In the genomic region with DNA sequence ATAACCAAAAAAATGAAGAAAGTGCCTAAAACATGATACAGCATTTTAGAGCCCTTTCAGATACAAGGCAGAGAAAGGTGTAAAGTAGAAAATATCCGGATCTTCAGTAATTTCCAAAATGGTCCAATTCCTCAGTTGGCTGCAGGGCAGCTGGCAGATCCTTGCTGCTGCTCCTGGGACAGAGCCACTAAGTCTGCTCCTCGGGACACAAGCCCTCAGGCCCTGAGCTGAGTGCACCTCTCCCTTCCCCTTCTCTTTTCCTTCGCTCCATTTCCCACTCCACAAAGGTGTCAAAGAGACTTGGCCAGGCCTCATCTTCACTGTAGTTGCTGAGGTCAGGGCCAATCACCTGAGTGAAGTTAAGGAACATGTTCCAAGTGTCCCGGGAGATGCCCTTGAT, we compare ENCODE assay signal across 24 cellular contexts. TPM values are rescaled to one million over a fixed set of nuclear protein-coding genes. Genes with fewer than 3 reads are reported as not detected.
DNase-seq lines count a peak whose midpoint lies in the region; ATAC-seq, FAIRE-seq and TF ChIP-seq lines count a peak whose summit lies in the region.
"Had no signal": no experiment of that assay in that cellular context is flagged by ENCODE, and none has a peak within 500 bp of the region (broad histone marks: within the 10 kb centered on the region; RNA-seq: fewer than 3 reads in every experiment).

No MANE protein-coding gene starts in this region.

- no peaks in the 10 kb centered on the region for H4K20me1 ChIP-seq in HepG2 (ENCODE audit: insufficient read depth, low read length)

- no peak for TF ChIP-seq RAD21 in HepG2 (CRISPR knock-in tag; IDR thresholded peaks at IDR 0.05)

- H3K27ac ChIP-seq in HepG2 (ENCODE audit: extremely low read length, insufficient read depth, low read length) (no peak overlapping the region), right lobe of liver (no peak overlapping the region), esophagus squamous epithelium (peak overlapping the region in 3 of 4 donors; percentile 1 to 51 (median 22))
- H3K27ac ChIP-seq: PC-9, SJSA1, VCaP had no signal

- in situ Hi-C loops in HepG2 (cut with HindIII; ENCODE audit: extremely low pct_ligation_motif_present, low pct_unique_long_range_greater_than_20kb): no loop called here

- BruUV-seq in HepG2 (replicated peaks; lab: Mats Ljungman, UMichigan): no TSS peak

- DNase-seq in HepG2 (ENCODE audit: low spot score): no peak
- DNase-seq in right lobe of liver: no peak
- DNase-seq in esophagus squamous epithelium (lab: John Stamatoyannopoulos, UW): no peak
- peak; percentile 13 for DNase-seq in midbrain (lab: John Stamatoyannopoulos, UW)
- DNase-seq in DMS 273 (lab: John Stamatoyannopoulos, UW; ENCODE audit: unreplicated experiment): no peak
- DNase-seq in NCI-H748 (lab: John Stamatoyannopoulos, UW; ENCODE audit: unreplicated experiment): no peak
- DNase-seq: activated CD4-positive, alpha-beta T cell treated with anti-CD3 and anti-CD28 coated beads, Interleukin-2, amount 50 U/mL, for 48 hours; activated T-cell treated with anti-CD3 and anti-CD28 coated beads for 4 hours; kidney glomerular epithelial cell; mucosa of descending colon; NCI-H187 treated with DMSO at 0.1 percent for 48 hours; NCI-H226; PC-9; T-helper 17 cell had no signal

- no peak for FAIRE-seq in HepG2 (lab: Jason Lieb, UNC)
- FAIRE-seq: A204.1, colon, endothelial cell of umbilical vein, GM19239 had no signal

- POLR2A ChIA-PET in HepG2 (lab: Yijun Ruan, JAX): no interaction called here

- H3K79me2 ChIP-seq in HepG2 (ENCODE audit: insufficient read depth, low read length): peaks cover 12% of the 10 kb centered on the region

- WGBS in HepG2 (ENCODE audit: low lambda C conversion rate): 90% methylated on average over 4 of the region's 4 CpGs
- 80% methylated on average over 4 of the region's 4 CpGs for WGBS in right lobe of liver (ENCODE audit: insufficient coverage, low coverage, low lambda C conversion rate, missing lambda C conversion rate)
- 50 to 54% methylated on average over 3 to 4 of the region's 4 CpGs for WGBS in esophagus squamous epithelium, 2 donors

- H3K9ac ChIP-seq in HepG2 (ENCODE audit: insufficient read depth, low read depth, low read length): no peak overlapping the region

- no peak overlapping the region for H2AFZ ChIP-seq in HepG2 (ENCODE audit: low read length)
- H2AFZ ChIP-seq: PC-9 had no signal

- no peaks in the 10 kb centered on the region for H3K9me3 ChIP-seq in HepG2 (ENCODE audit: low read length)
- no peaks in the 10 kb centered on the region for H3K9me3 ChIP-seq in right lobe of liver
- no peaks in the 10 kb centered on the region for H3K9me3 ChIP-seq in esophagus squamous epithelium
- H3K9me3 ChIP-seq: mucosa of descending colon, SJSA1 had no signal

- H3K27me3 ChIP-seq in HepG2 (ENCODE audit: control insufficient read depth in 1 of 2, insufficient read depth in 2 of 2, low read length in 2 of 2) (no peaks in the 10 kb centered on the region), right lobe of liver (no peaks in the 10 kb centered on the region), esophagus squamous epithelium (no peaks in the 10 kb centered on the region)
- H3K27me3 ChIP-seq: SJSA1 had no signal

- intact Hi-C loops in HepG2 (cut with micrococcal nuclease; ENCODE audit: unreplicated experiment) (no loop called here), right lobe of liver (cut with DNase I) (loop anchor here (10.0 kb wide), 2 partner anchors 45 to 225 kb away; a partner anchor contains a TSS), esophagus squamous epithelium (cut with DNase I) (loop anchor here (10.0 kb wide), 1 partner anchor 55 kb away; no protein-coding TSS in a partner anchor)

- TF ChIP-seq POLR2A in HepG2 (IDR thresholded peaks at IDR 0.05; ENCODE audit: insufficient read depth in 1 of 2, low read depth in 2 of 2, low read length in 2 of 2): no peak
- no peak for TF ChIP-seq POLR2A in right lobe of liver (IDR thresholded peaks at IDR 0.05)
- no peak for TF ChIP-seq POLR2A in esophagus squamous epithelium (IDR thresholded peaks at IDR 0.05)

- TF ChIP-seq EP300 in HepG2 (IDR thresholded peaks at IDR 0.05; ENCODE audit: low read depth in 2 of 2, low read length in 2 of 2) (no peak), HepG2 (CRISPR knock-in tag; IDR thresholded peaks at IDR 0.05; ENCODE audit: borderline replicate concordance) (no peak)

- H3K4me3 ChIP-seq in HepG2 (replicated peaks in 1 of 3; ENCODE audit: insufficient read depth in 1 of 3, low read depth in 2 of 3, low read length in 3 of 3) (no peak overlapping the region), right lobe of liver (no peak overlapping the region), esophagus squamous epithelium (no peak overlapping the region)
- H3K4me3 ChIP-seq: mucosa of descending colon, PC-9, SJSA1 had no signal

- H3K36me3 ChIP-seq in HepG2 (replicated peaks in 1 of 2; ENCODE audit: control insufficient read depth in 1 of 2, insufficient read depth in 2 of 2, low read length in 2 of 2) (peaks cover 29 to 46% of the 10 kb centered on the region in 2 experiments), right lobe of liver (peaks cover 0 to 31% (median 16%) of the 10 kb centered on the region in 4 donors), esophagus squamous epithelium (peaks cover 4 to 71% (median 10%) of the 10 kb centered on the region in 3 donors)

- H3K4me2 ChIP-seq in HepG2 (ENCODE audit: low read depth, low read length): no peak overlapping the region
- H3K4me2 ChIP-seq: PC-9 had no signal

- no peak for ATAC-seq in HepG2
- no peak for ATAC-seq in right lobe of liver
- no peak for ATAC-seq in GM19455 (IDR thresholded peaks at IDR 0.05; ENCODE audit: unreplicated experiment)
- ATAC-seq in HG03342 (IDR thresholded peaks at IDR 0.05; ENCODE audit: unreplicated experiment): no peak
- ATAC-seq: HCT116, mucosa of descending colon, T-helper 17 cell had no signal

- H3K4me1 ChIP-seq in HepG2 (ENCODE audit: insufficient read depth, low read length) (peaks cover 12% of the 10 kb centered on the region), right lobe of liver (no peaks in the 10 kb centered on the region), esophagus squamous epithelium (peaks cover 0 to 18% (median 8%) of the 10 kb centered on the region in 3 donors)

- TF ChIP-seq CTCF in HepG2 (CRISPR knock-in tag; IDR thresholded peaks at IDR 0.05) (no peak), right lobe of liver (IDR thresholded peaks at IDR 0.05) (no peak), esophagus squamous epithelium (IDR thresholded peaks at IDR 0.05) (no peak)

- CTCF ChIA-PET in HepG2 (lab: Yijun Ruan, JAX; ENCODE audit: low intra/inter-chr PET ratio, low total read pairs): no interaction called here

RNA-seq across cellular contexts. Expression of a gene that starts 40.5 kb away (rescaled TPM):
- total RNA-seq in HepG2 (2016; rRNA removed; fragmentation: Illumina TruSeq; extraction: Trizol): 19.3 and 26.1 TPM in 2 replicates
- total RNA-seq in HepG2 (2016; cell fraction: cytosol; rRNA removed; fragmentation: Illumina TruSeq; extraction: Trizol; ENCODE audit: low read depth): 5.0 and 5.9 TPM in 2 replicates
- 19.9 and 24.5 TPM in 2 replicates for total RNA-seq in HepG2 (2016; cell fraction: insoluble cytoplasmic fraction; rRNA removed; fragmentation: Illumina TruSeq; extraction: Trizol)
- 16.0 and 17.0 TPM in 2 replicates for total RNA-seq in HepG2 (2016; cell fraction: membrane; rRNA removed; fragmentation: Illumina TruSeq; extraction: Trizol)
- 14.7 and 15.1 TPM in 2 replicates for total RNA-seq in HepG2 (2016; cell fraction: nucleus; rRNA removed; fragmentation: Illumina TruSeq; extraction: Trizol)
- polyA plus RNA-seq in HepG2 (2011; rRNA removed): 5.0 and 6.3 TPM in 2 replicates
- 3.9 and 4.7 TPM in 2 replicates for polyA plus RNA-seq in HepG2 (2011; cell fraction: cytosol; rRNA removed)
- 12.3 and 12.9 TPM in 2 replicates for polyA plus RNA-seq in HepG2 (2011; cell fraction: nucleus; rRNA removed)
- polyA plus RNA-seq in HepG2 (2012): 5.8 and 5.9 TPM in 2 replicates
- polyA plus RNA-seq in HepG2 (2016; cell fraction: cytosol; fragmentation: Illumina TruSeq; extraction: Trizol; ENCODE audit: low read depth): 0.90 and 1.3 TPM in 2 replicates
- 10.0 and 11.9 TPM in 2 replicates for polyA plus RNA-seq in HepG2 (2016; cell fraction: insoluble cytoplasmic fraction; fragmentation: Illumina TruSeq; extraction: Trizol; ENCODE audit: low read depth)
- polyA plus RNA-seq in HepG2 (2016; cell fraction: membrane; fragmentation: Illumina TruSeq; extraction: Trizol; ENCODE audit: low read depth): 4.5 and 5.0 TPM in 2 replicates
- polyA plus RNA-seq in HepG2 (2016; cell fraction: nucleus; fragmentation: Illumina TruSeq; extraction: Trizol; ENCODE audit: insufficient read depth, low read depth): 19.3 and 20.7 TPM in 2 replicates
- 4.9 and 13.7 TPM in 2 replicates for polyA minus RNA-seq in HepG2 (2011; rRNA and poly(A)+ RNA removed; ENCODE audit: low replicate concordance)
- polyA minus RNA-seq in HepG2 (2011; cell fraction: cytosol; rRNA and poly(A)+ RNA removed): 9.6 and 11.5 TPM in 2 replicates
- polyA minus RNA-seq in HepG2 (2011; cell fraction: nucleus; rRNA and poly(A)+ RNA removed): 39.1 and 40.5 TPM in 2 replicates
- total RNA-seq in right lobe of liver: 10 to 100 TPM; 10.3 to 15.1 (median 13.8) TPM
- 10 to 100 TPM; 14.5 to 37.2 (median 19.4) TPM for total RNA-seq in esophagus squamous epithelium

RNA-seq across cellular contexts. Expression of a gene that starts 40.9 kb away (rescaled TPM):
- total RNA-seq in HepG2 (2016; rRNA removed; fragmentation: Illumina TruSeq; extraction: Trizol): 82.6 and 106 TPM in 2 replicates
- total RNA-seq in HepG2 (2016; cell fraction: cytosol; rRNA removed; fragmentation: Illumina TruSeq; extraction: Trizol; ENCODE audit: low read depth): 95.5 and 110 TPM in 2 replicates
- total RNA-seq in HepG2 (2016; cell fraction: insoluble cytoplasmic fraction; rRNA removed; fragmentation: Illumina TruSeq; extraction: Trizol): 87.8 and 105 TPM in 2 replicates
- 174 and 185 TPM in 2 replicates for total RNA-seq in HepG2 (2016; cell fraction: membrane; rRNA removed; fragmentation: Illumina TruSeq; extraction: Trizol)
- total RNA-seq in HepG2 (2016; cell fraction: nucleus; rRNA removed; fragmentation: Illumina TruSeq; extraction: Trizol): 39.6 and 43.2 TPM in 2 replicates
- 46.1 and 59.2 TPM in 2 replicates for polyA plus RNA-seq in HepG2 (2011; rRNA removed)
- polyA plus RNA-seq in HepG2 (2011; cell fraction: cytosol; rRNA removed): 37.9 and 54.1 TPM in 2 replicates
- polyA plus RNA-seq in HepG2 (2011; cell fraction: nucleus; rRNA removed): 18.8 and 19.1 TPM in 2 replicates
- polyA plus RNA-seq in HepG2 (2012): 51.6 and 58.6 TPM in 2 replicates
- 162 and 195 TPM in 2 replicates for polyA plus RNA-seq in HepG2 (2016; cell fraction: cytosol; fragmentation: Illumina TruSeq; extraction: Trizol; ENCODE audit: low read depth)
- polyA plus RNA-seq in HepG2 (2016; cell fraction: insoluble cytoplasmic fraction; fragmentation: Illumina TruSeq; extraction: Trizol; ENCODE audit: low read depth): 151 and 158 TPM in 2 replicates
- 245 TPM in 2 replicates for polyA plus RNA-seq in HepG2 (2016; cell fraction: membrane; fragmentation: Illumina TruSeq; extraction: Trizol; ENCODE audit: low read depth)
- polyA plus RNA-seq in HepG2 (2016; cell fraction: nucleus; fragmentation: Illumina TruSeq; extraction: Trizol; ENCODE audit: insufficient read depth, low read depth): 81.9 and 88.0 TPM in 2 replicates
- 6.1 and 16.0 TPM in 2 replicates for polyA minus RNA-seq in HepG2 (2011; rRNA and poly(A)+ RNA removed; ENCODE audit: low replicate concordance)
- 23.7 and 24.1 TPM in 2 replicates for polyA minus RNA-seq in HepG2 (2011; cell fraction: cytosol; rRNA and poly(A)+ RNA removed)
- polyA minus RNA-seq in HepG2 (2011; cell fraction: nucleus; rRNA and poly(A)+ RNA removed): 16.4 and 21.4 TPM in 2 replicates
- 100 to 1,000 TPM in 1 of 6 experiments, 10 to 100 TPM in 5; 32.4 to 102 (median 37.9) TPM for total RNA-seq in right lobe of liver
- total RNA-seq in esophagus squamous epithelium: 10 to 100 TPM; 21.9 to 37.9 (median 34.3) TPM

RNA-seq across cellular contexts. Expression of a gene that starts 53.4 kb away (rescaled TPM):
- total RNA-seq in HepG2 (2016; rRNA removed; fragmentation: Illumina TruSeq; extraction: Trizol): 13.1 and 14.4 TPM in 2 replicates
- 13.8 and 15.9 TPM in 2 replicates for total RNA-seq in HepG2 (2016; cell fraction: cytosol; rRNA removed; fragmentation: Illumina TruSeq; extraction: Trizol; ENCODE audit: low read depth)
- total RNA-seq in HepG2 (2016; cell fraction: insoluble cytoplasmic fraction; rRNA removed; fragmentation: Illumina TruSeq; extraction: Trizol): 12.0 and 13.3 TPM in 2 replicates
- 10.3 and 11.4 TPM in 2 replicates for total RNA-seq in HepG2 (2016; cell fraction: membrane; rRNA removed; fragmentation: Illumina TruSeq; extraction: Trizol)
- 18.6 and 20.9 TPM in 2 replicates for total RNA-seq in HepG2 (2016; cell fraction: nucleus; rRNA removed; fragmentation: Illumina TruSeq; extraction: Trizol)
- polyA plus RNA-seq in HepG2 (2011; rRNA removed): 5.5 and 5.9 TPM in 2 replicates
- 2.1 and 2.7 TPM in 2 replicates for polyA plus RNA-seq in HepG2 (2011; cell fraction: cytosol; rRNA removed)
- 9.1 and 9.5 TPM in 2 replicates for polyA plus RNA-seq in HepG2 (2011; cell fraction: nucleus; rRNA removed)
- polyA plus RNA-seq in HepG2 (2012): 3.5 and 6.7 TPM in 2 replicates
- polyA plus RNA-seq in HepG2 (2016; cell fraction: cytosol; fragmentation: Illumina TruSeq; extraction: Trizol; ENCODE audit: low read depth): 2.0 and 2.6 TPM in 2 replicates
- polyA plus RNA-seq in HepG2 (2016; cell fraction: insoluble cytoplasmic fraction; fragmentation: Illumina TruSeq; extraction: Trizol; ENCODE audit: low read depth): 10.4 and 10.8 TPM in 2 replicates
- 3.7 and 4.7 TPM in 2 replicates for polyA plus RNA-seq in HepG2 (2016; cell fraction: membrane; fragmentation: Illumina TruSeq; extraction: Trizol; ENCODE audit: low read depth)
- 17.5 and 20.3 TPM in 2 replicates for polyA plus RNA-seq in HepG2 (2016; cell fraction: nucleus; fragmentation: Illumina TruSeq; extraction: Trizol; ENCODE audit: insufficient read depth, low read depth)
- 6.7 and 10.1 TPM in 2 replicates for polyA minus RNA-seq in HepG2 (2011; rRNA and poly(A)+ RNA removed; ENCODE audit: low replicate concordance)
- 3.8 and 5.8 TPM in 2 replicates for polyA minus RNA-seq in HepG2 (2011; cell fraction: cytosol; rRNA and poly(A)+ RNA removed)
- polyA minus RNA-seq in HepG2 (2011; cell fraction: nucleus; rRNA and poly(A)+ RNA removed): 26.3 and 29.6 TPM in 2 replicates
- total RNA-seq in right lobe of liver: 1 to 10 TPM; 1.1 to 2.9 (median 2.4) TPM
- 1 to 10 TPM in 3 of 4 donors, under 1 TPM in 1; 0.49 to 3.2 (median 2.7) TPM for total RNA-seq in esophagus squamous epithelium
- polyA plus RNA-seq: IgD-negative memory B cell had no signal

RNA-seq across cellular contexts. Expression of a gene that starts 53.4 kb away (rescaled TPM):
- total RNA-seq in HepG2 (2016; rRNA removed; fragmentation: Illumina TruSeq; extraction: Trizol) (41.3 and 53.1 TPM in 2 replicates), right lobe of liver (10 to 100 TPM in 5 of 6 experiments, 1 to 10 TPM in 1; 9.8 to 15.9 (median 14.8) TPM), esophagus squamous epithelium (10 to 100 TPM; 12.5 to 20.0 (median 19.0) TPM)
- 19.3 and 19.4 TPM in 2 replicates for total RNA-seq in HepG2 (2016; cell fraction: cytosol; rRNA removed; fragmentation: Illumina TruSeq; extraction: Trizol; ENCODE audit: low read depth)
- 40.2 and 47.3 TPM in 2 replicates for total RNA-seq in HepG2 (2016; cell fraction: insoluble cytoplasmic fraction; rRNA removed; fragmentation: Illumina TruSeq; extraction: Trizol)
- total RNA-seq in HepG2 (2016; cell fraction: membrane; rRNA removed; fragmentation: Illumina TruSeq; extraction: Trizol): 41.1 and 44.1 TPM in 2 replicates
- 48.1 and 48.5 TPM in 2 replicates for total RNA-seq in HepG2 (2016; cell fraction: nucleus; rRNA removed; fragmentation: Illumina TruSeq; extraction: Trizol)
- 16.3 and 17.4 TPM in 2 replicates for polyA plus RNA-seq in HepG2 (2011; rRNA removed)
- 7.2 and 9.4 TPM in 2 replicates for polyA plus RNA-seq in HepG2 (2011; cell fraction: cytosol; rRNA removed)
- 24.8 and 33.6 TPM in 2 replicates for polyA plus RNA-seq in HepG2 (2011; cell fraction: nucleus; rRNA removed)
- polyA plus RNA-seq in HepG2 (2012): 11.3 and 21.2 TPM in 2 replicates
- 3.9 and 6.1 TPM in 2 replicates for polyA plus RNA-seq in HepG2 (2016; cell fraction: cytosol; fragmentation: Illumina TruSeq; extraction: Trizol; ENCODE audit: low read depth)
- polyA plus RNA-seq in HepG2 (2016; cell fraction: insoluble cytoplasmic fraction; fragmentation: Illumina TruSeq; extraction: Trizol; ENCODE audit: low read depth): 40.1 and 44.5 TPM in 2 replicates
- polyA plus RNA-seq in HepG2 (2016; cell fraction: membrane; fragmentation: Illumina TruSeq; extraction: Trizol; ENCODE audit: low read depth): 16.7 and 17.7 TPM in 2 replicates
- 46.2 and 48.0 TPM in 2 replicates for polyA plus RNA-seq in HepG2 (2016; cell fraction: nucleus; fragmentation: Illumina TruSeq; extraction: Trizol; ENCODE audit: insufficient read depth, low read depth)
- 10.5 and 15.9 TPM in 2 replicates for polyA minus RNA-seq in HepG2 (2011; rRNA and poly(A)+ RNA removed; ENCODE audit: low replicate concordance)
- 8.3 and 13.4 TPM in 2 replicates for polyA minus RNA-seq in HepG2 (2011; cell fraction: cytosol; rRNA and poly(A)+ RNA removed)
- 45.3 and 46.2 TPM in 2 replicates for polyA minus RNA-seq in HepG2 (2011; cell fraction: nucleus; rRNA and poly(A)+ RNA removed)

Comparison
In these comparisons a context has a peak if more than half of its experiments do, and no peak if none do; other contexts are left out.
1. H3K27ac ChIP-seq: peak in esophagus squamous epithelium (3 of 4); none in HepG2 (single experiment) and right lobe of liver (0 of 3).